Comparison of ENCODE assay signal across 1 cellular context in the genomic region with DNA sequence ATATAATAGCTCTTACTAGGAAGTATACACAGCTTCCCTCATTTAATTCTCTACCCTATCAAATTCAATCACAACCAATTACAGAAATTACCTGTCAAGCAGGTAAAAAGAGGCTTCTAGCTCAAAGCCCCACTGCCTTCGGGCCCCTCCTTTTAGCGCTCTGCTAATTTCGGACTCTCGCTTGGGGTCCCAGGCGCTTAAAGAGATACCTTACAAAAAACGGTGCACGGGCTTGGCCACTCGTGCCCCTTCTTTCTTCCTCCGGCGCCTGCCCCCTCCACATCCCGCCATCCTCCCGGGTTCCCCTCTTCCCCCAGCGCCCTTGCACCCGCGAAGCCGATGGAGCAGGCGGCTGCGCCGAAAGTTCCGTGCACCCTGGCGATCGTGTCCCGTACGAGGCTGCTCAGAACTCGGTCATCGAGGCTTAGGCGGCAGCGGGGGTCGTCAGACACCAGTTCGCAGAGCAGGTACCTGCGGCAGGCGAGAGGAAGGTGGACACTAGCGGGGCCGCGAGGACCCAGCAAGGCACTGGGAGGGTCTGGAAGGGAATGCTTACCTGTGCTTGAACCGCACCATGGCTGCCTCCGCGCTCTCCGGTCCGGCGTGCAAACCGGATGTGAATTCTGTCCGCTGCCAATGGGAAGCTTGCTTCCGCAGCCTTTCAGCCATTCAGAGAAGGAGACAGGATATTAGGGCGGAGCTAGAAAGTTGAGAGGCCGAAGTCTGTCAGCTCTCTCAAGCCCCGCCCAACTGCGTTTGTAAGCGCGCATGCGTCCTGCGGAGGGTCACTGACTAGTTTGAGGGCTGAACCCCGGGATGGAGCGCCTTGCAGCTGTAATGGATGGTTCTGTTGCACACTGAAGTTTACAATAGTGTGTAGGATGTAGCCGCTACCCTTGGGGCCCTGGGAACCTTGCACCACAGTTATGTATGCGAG.
TF ChIP-seq lines count a peak whose summit lies in the region.

A gene with protein sequence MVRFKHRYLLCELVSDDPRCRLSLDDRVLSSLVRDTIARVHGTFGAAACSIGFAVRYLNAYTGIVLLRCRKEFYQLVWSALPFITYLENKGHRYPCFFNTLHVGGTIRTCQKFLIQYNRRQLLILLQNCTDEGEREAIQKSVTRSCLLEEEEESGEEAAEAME (minus strand): TSS at position 616 of the 937 bp plus-strand sequence. CDS start 40 bp downstream, at position 576.

TF ChIP-seq in HepG2, 621 proteins besides CTCF, POLR2A, EP300 and RAD21 (continued from another document):
- TF ChIP-seq, protein P1, sequence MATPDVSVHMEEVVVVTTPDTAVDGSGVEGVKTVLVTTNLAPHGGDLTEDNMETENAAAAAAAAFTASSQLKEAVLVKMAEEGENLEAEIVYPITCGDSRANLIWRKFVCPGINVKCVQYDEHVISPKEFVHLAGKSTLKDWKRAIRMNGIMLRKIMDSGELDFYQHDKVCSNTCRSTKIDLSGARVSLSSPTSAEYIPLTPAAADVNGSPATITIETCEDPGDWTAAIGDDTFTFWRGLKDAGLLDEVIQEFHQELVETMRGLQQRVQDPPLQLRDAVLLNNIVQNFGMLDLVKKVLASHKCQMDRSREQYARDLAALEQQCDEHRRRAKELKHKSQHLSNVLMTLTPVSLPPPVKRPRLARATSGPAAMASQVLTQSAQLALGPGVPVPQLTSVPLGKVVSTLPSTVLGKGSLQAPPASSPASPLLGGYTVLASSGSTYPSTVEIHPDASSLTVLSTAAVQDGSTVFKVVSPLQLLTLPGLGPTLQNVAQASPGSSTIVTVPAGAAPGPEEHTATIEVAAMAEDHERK (CRISPR knock-in tag; IDR thresholded peaks at IDR 0.05; ENCODE audit: low read depth), result no peak
- TF ChIP-seq ZNF619 (CRISPR knock-in tag; IDR thresholded peaks at IDR 0.05), result peak; percentile 76; the same call in 1 of the 2 replicates
- TF ChIP-seq NFYC (CRISPR knock-in tag; IDR thresholded peaks at IDR 0.05), result peak; percentile 94
- TF ChIP-seq ZFX (CRISPR knock-in tag; IDR thresholded peaks at IDR 0.05; ENCODE audit: low read depth), result peak; percentile 44; the same call in 1 of the 2 replicates
